Comparison of ENCODE assay signal across 1 cellular context in the genomic region with DNA sequence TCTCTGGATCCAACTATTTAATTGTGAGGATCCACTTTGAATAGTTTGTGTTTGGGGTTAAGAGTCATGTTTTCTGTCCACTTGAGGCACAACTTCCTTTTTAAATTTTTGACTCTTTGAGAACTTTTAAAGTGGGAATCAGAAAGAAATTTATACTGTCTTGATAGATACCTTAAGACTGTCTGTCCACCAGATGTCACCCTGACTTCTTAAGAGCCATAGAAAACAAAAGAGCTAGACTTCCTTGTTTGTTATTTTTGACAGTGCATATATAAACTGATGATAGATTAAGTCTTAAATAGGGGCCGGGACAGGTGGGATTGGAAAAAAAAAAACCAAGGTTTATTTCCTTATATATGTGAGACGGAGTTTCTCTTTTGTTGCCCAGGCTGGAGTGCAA.
TF ChIP-seq lines count a peak whose summit lies in the region.

No MANE protein-coding gene starts in this region.

TF ChIP-seq in WTC11, 78 proteins besides CTCF, POLR2A, EP300 and RAD21 (continued from another document):
- TF ChIP-seq ZSCAN18 (CRISPR knock-in tag; IDR thresholded peaks at IDR 0.05) (no peak), ZMAT4 (CRISPR knock-in tag; IDR thresholded peaks at IDR 0.05) (no peak), ESRRA (CRISPR knock-in tag; IDR thresholded peaks at IDR 0.05; ENCODE audit: borderline replicate concordance) (no peak), ZNF121 (CRISPR knock-in tag; IDR thresholded peaks at IDR 0.05) (no peak), ARID4B (CRISPR knock-in tag; IDR thresholded peaks at IDR 0.05; ENCODE audit: borderline replicate concordance) (no peak), NFATC4 (CRISPR knock-in tag; IDR thresholded peaks at IDR 0.05) (no peak), GTF2I (CRISPR knock-in tag; conservative IDR thresholded peaks at IDR 0.05) (no peak)
- TF ChIP-seq, protein P1, sequence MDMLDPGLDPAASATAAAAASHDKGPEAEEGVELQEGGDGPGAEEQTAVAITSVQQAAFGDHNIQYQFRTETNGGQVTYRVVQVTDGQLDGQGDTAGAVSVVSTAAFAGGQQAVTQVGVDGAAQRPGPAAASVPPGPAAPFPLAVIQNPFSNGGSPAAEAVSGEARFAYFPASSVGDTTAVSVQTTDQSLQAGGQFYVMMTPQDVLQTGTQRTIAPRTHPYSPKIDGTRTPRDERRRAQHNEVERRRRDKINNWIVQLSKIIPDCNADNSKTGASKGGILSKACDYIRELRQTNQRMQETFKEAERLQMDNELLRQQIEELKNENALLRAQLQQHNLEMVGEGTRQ (CRISPR knock-in tag; IDR thresholded peaks at IDR 0.05) = no peak
TF ChIP-seq in WTC11: peak in this region for 0.
